ENCODE assay signal across 43 cellular contexts in genomic region chr11:6845383-6845782, GRCh38. TPM values are rescaled to one million over a fixed set of nuclear protein-coding genes. Genes with fewer than 3 reads are reported as not detected.
"Had no signal": no experiment of that assay in that cellular context is flagged by ENCODE, and none has a peak within 500 bp of the region (broad histone marks: within the 10 kb centered on the region; RNA-seq: fewer than 3 reads in every experiment).

TSS of gene OR10A5 (plus strand) at chr11:6845683. CDS start at chr11:6845683, 0 bp downstream.

- H3K4me3 Mint-ChIP-seq: activated naive CD4-positive, alpha-beta T cell treated with anti-CD3 and anti-CD28 coated beads for 36 hours; activated naive CD4-positive, alpha-beta T cell treated with anti-CD3 and anti-CD28 coated beads, Interleukin-2, amount 10 ng/mL, durations not matched to agents 7 days and 5 days; activated naive CD4-positive, alpha-beta T cell treated with anti-CD3 and anti-CD28 coated beads, Interleukin-2, amount 50 U/mL, for 24 hours; activated naive CD8-positive, alpha-beta T cell; activated naive CD8-positive, alpha-beta T cell treated with anti-CD3 and anti-CD28 coated beads for 36 hours; activated naive CD8-positive, alpha-beta T cell treated with anti-CD3 and anti-CD28 coated beads, Interleukin-2, amount 10 ng/mL, durations not matched to agents 7 days and 5 days; activated naive CD8-positive, alpha-beta T cell treated with anti-CD3 and anti-CD28 coated beads, Interleukin-2, amount 50 U/mL, for 24 hours; activated T-cell treated with anti-CD3 and anti-CD28 coated beads, Interleukin-2, amount 50 U/mL, for 24 hours; activated T-cell treated with anti-CD3 and anti-CD28 coated beads, Interleukin-2, amount 50 U/mL, for 4 hours; activated T-cell treated with anti-CD3 and anti-CD28 coated beads, Interleukin-2, amount 50 U/mL, for 72 hours; activated T-helper 1 cell treated with anti-CD3 and anti-CD28 coated beads, Interleukin-12 subunit alpha, Interleukin-12 subunit beta, Interleukin-2, Interleukin-4 antibody, amounts not matched to agents 30 ng/mL and 10 ng/mL and 1 ng/mL, durations not matched to agents 14 hours and 24 hours and 36 hours; activated T-helper 17 cell treated with anti-CD3 and anti-CD28 coated beads, Interleukin-2, amount 50 U/mL, for 72 hours; brain; central memory CD8-positive, alpha-beta T cell had no signal

- H3K4me1 Mint-ChIP-seq: activated naive CD4-positive, alpha-beta T cell treated with anti-CD3 and anti-CD28 coated beads, Interleukin-2, amount 50 U/mL, for 24 hours; activated naive CD8-positive, alpha-beta T cell treated with anti-CD3 and anti-CD28 coated beads for 36 hours; activated naive CD8-positive, alpha-beta T cell treated with anti-CD3 and anti-CD28 coated beads, Interleukin-2, amount 10 ng/mL, durations not matched to agents 7 days and 5 days; activated naive CD8-positive, alpha-beta T cell treated with anti-CD3 and anti-CD28 coated beads, Interleukin-2, amount 50 U/mL, for 24 hours; activated T-helper 17 cell treated with anti-CD3 and anti-CD28 coated beads, Interleukin-2, amount 50 U/mL, for 72 hours; brain; central memory CD8-positive, alpha-beta T cell had no signal

- FAIRE-seq: astrocyte had no signal

- H3K27ac ChIP-seq: adrenal gland, ascending aorta, body of pancreas, brain microvascular endothelial cell, breast epithelium, cardiac muscle cell had no signal

- H3K4me1 ChIP-seq: adrenal gland, ascending aorta, body of pancreas, breast epithelium had no signal

- H3K27ac Mint-ChIP-seq: activated naive CD4-positive, alpha-beta T cell treated with anti-CD3 and anti-CD28 coated beads for 36 hours; activated naive CD4-positive, alpha-beta T cell treated with anti-CD3 and anti-CD28 coated beads, Interleukin-2, amount 10 ng/mL, durations not matched to agents 7 days and 5 days; activated naive CD4-positive, alpha-beta T cell treated with anti-CD3 and anti-CD28 coated beads, Interleukin-2, amount 50 U/mL, for 24 hours; activated naive CD4-positive, alpha-beta T cell treated with anti-CD3 and anti-CD28 coated beads, Interleukin-2, amount 50 U/mL, for 72 hours; activated naive CD8-positive, alpha-beta T cell; activated naive CD8-positive, alpha-beta T cell treated with anti-CD3 and anti-CD28 coated beads for 36 hours; activated naive CD8-positive, alpha-beta T cell treated with anti-CD3 and anti-CD28 coated beads, Interleukin-2, amount 10 ng/mL, durations not matched to agents 7 days and 5 days; activated naive CD8-positive, alpha-beta T cell treated with anti-CD3 and anti-CD28 coated beads, Interleukin-2, amount 50 U/mL, for 24 hours; activated T-cell treated with anti-CD3 and anti-CD28 coated beads, Interleukin-2, amount 50 U/mL, for 24 hours; activated T-cell treated with anti-CD3 and anti-CD28 coated beads, Interleukin-2, amount 50 U/mL, for 72 hours; activated T-helper 1 cell treated with anti-CD3 and anti-CD28 coated beads, Interleukin-12 subunit alpha, Interleukin-12 subunit beta, Interleukin-2, Interleukin-4 antibody, amounts not matched to agents 30 ng/mL and 10 ng/mL and 1 ng/mL, durations not matched to agents 14 hours and 24 hours and 36 hours; activated T-helper 17 cell treated with anti-CD3 and anti-CD28 coated beads, Interleukin-2, amount 50 U/mL, for 72 hours; activated T-helper 2 cell treated with anti-CD3 and anti-CD28 coated beads, Interferon-gamma antibody, Interleukin-2, Interleukin-4, amounts not matched to agents 10 μg/mL and 5 μg/mL and 100 μg/mL, durations not matched to agents 14 hours and 24 hours and 36 hours; brain had no signal

- H3K9me3 Mint-ChIP-seq: activated naive CD4-positive, alpha-beta T cell treated with anti-CD3 and anti-CD28 coated beads for 36 hours; activated naive CD4-positive, alpha-beta T cell treated with anti-CD3 and anti-CD28 coated beads, Interleukin-2, amount 50 U/mL, for 24 hours; activated naive CD8-positive, alpha-beta T cell treated with anti-CD3 and anti-CD28 coated beads for 36 hours; activated T-cell treated with anti-CD3 and anti-CD28 coated beads, Interleukin-2, amount 50 U/mL, for 24 hours; activated T-cell treated with anti-CD3 and anti-CD28 coated beads, Interleukin-2, amount 50 U/mL, for 4 hours; activated T-helper 17 cell treated with anti-CD3 and anti-CD28 coated beads, Interleukin-2, amount 50 U/mL, for 72 hours; central memory CD8-positive, alpha-beta T cell had no signal

- DNase-seq: activated effector memory CD4-positive, alpha-beta T cell treated with anti-CD3 and anti-CD28 coated beads, Interleukin-2, amount 50 U/mL, for 16 hours; activated effector memory CD4-positive, alpha-beta T cell treated with Interleukin-2 at 50 U/mL for 16 hours; activated gamma-delta T cell; activated gamma-delta T cell treated with Interleukin-2 at 50 U/mL for 16 hours; activated naive CD4-positive, alpha-beta T cell; activated naive CD4-positive, alpha-beta T cell treated with anti-CD3 and anti-CD28 coated beads for 36 hours; activated naive CD4-positive, alpha-beta T cell treated with anti-CD3 and anti-CD28 coated beads, Interleukin-2, amount 10 ng/mL, durations not matched to agents 7 days and 5 days; activated naive CD4-positive, alpha-beta T cell treated with anti-CD3 and anti-CD28 coated beads, Interleukin-2, amount 50 U/mL, for 16 hours; activated naive CD4-positive, alpha-beta T cell treated with Interleukin-2 at 50 U/mL for 16 hours; activated naive CD8-positive, alpha-beta T cell treated with anti-CD3 and anti-CD28 coated beads for 36 hours; activated naive CD8-positive, alpha-beta T cell treated with anti-CD3 and anti-CD28 coated beads, Interleukin-2, amount 10 ng/mL, durations not matched to agents 7 days and 5 days; activated naive CD8-positive, alpha-beta T cell treated with anti-CD3 and anti-CD28 coated beads, Interleukin-2, amount 50 U/mL, for 24 hours; activated T-cell treated with anti-CD3 and anti-CD28 coated beads for 4 hours; activated T-cell treated with anti-CD3 and anti-CD28 coated beads, Interleukin-2, amount 50 U/mL, for 1 hour; activated T-cell treated with anti-CD3 and anti-CD28 coated beads, Interleukin-2, amount 50 U/mL, for 24 hours; activated T-cell treated with anti-CD3 and anti-CD28 coated beads, Interleukin-2, amount 50 U/mL, for 4 hours; activated T-cell treated with anti-CD3 and anti-CD28 coated beads, Interleukin-2, amount 50 U/mL, for 48 hours; activated T-cell treated with anti-CD3 and anti-CD28 coated beads, Interleukin-2, amount 50 U/mL, for 72 hours; adrenal gland; amniotic stem cell; amygdala; anterior cingulate cortex; aorta; body of pancreas; brain microvascular endothelial cell; central memory CD4-positive, alpha-beta T cell; cerebellar nuclear complex had no signal

- H3K9me3 ChIP-seq: adrenal gland, ascending aorta, body of pancreas had no signal

- ATAC-seq: activated naive CD4-positive, alpha-beta T cell treated with anti-CD3 and anti-CD28 coated beads, Interleukin-2, amount 50 U/mL, for 72 hours; activated naive CD8-positive, alpha-beta T cell treated with anti-CD3 and anti-CD28 coated beads, Interleukin-2, amount 50 U/mL, for 24 hours; activated T-cell treated with anti-CD3 and anti-CD28 coated beads, Interleukin-2, amount 50 U/mL, for 4 hours; activated T-cell treated with anti-CD3 and anti-CD28 coated beads, Interleukin-2, amount 50 U/mL, for 72 hours; activated T-helper 17 cell treated with anti-CD3 and anti-CD28 coated beads, Interleukin-2, amount 50 U/mL, for 72 hours; body of pancreas had no signal

- H3K36me3 Mint-ChIP-seq: activated naive CD4-positive, alpha-beta T cell treated with anti-CD3 and anti-CD28 coated beads, Interleukin-2, amount 10 ng/mL, durations not matched to agents 7 days and 5 days; activated naive CD4-positive, alpha-beta T cell treated with anti-CD3 and anti-CD28 coated beads, Interleukin-2, amount 50 U/mL, for 24 hours; activated naive CD8-positive, alpha-beta T cell treated with anti-CD3 and anti-CD28 coated beads for 36 hours; activated naive CD8-positive, alpha-beta T cell treated with anti-CD3 and anti-CD28 coated beads, Interleukin-2, amount 10 ng/mL, durations not matched to agents 7 days and 5 days; brain had no signal

- H3K4me3 ChIP-seq: adrenal gland, ascending aorta, body of pancreas, breast epithelium, cardiac muscle cell had no signal

- H3K27me3 Mint-ChIP-seq: activated naive CD4-positive, alpha-beta T cell treated with anti-CD3 and anti-CD28 coated beads, Interleukin-2, amount 10 ng/mL, durations not matched to agents 7 days and 5 days had no signal

- H3K27me3 ChIP-seq: adrenal gland, ascending aorta, body of pancreas, brain microvascular endothelial cell, breast epithelium, cardiac muscle cell had no signal

- H3K36me3 ChIP-seq: adrenal gland, ascending aorta, brain microvascular endothelial cell, breast epithelium, cardiac muscle cell had no signal

RNA-seq across cellular contexts. Expression of gene OR10A5, which starts in this region (rescaled TPM):
- total RNA-seq: activated naive CD4-positive, alpha-beta T cell treated with anti-CD3 and anti-CD28 coated beads for 36 hours; activated naive CD4-positive, alpha-beta T cell treated with anti-CD3 and anti-CD28 coated beads, Interleukin-2, amount 50 U/mL, for 72 hours; activated naive CD8-positive, alpha-beta T cell treated with anti-CD3 and anti-CD28 coated beads for 36 hours; activated naive CD8-positive, alpha-beta T cell treated with anti-CD3 and anti-CD28 coated beads, Interleukin-2, amount 10 ng/mL, durations not matched to agents 7 days and 5 days; activated T-cell treated with anti-CD3 and anti-CD28 coated beads, Interleukin-2, amount 50 U/mL, for 4 hours; activated T-cell treated with anti-CD3 and anti-CD28 coated beads, Interleukin-2, amount 50 U/mL, for 72 hours; activated T-helper 1 cell treated with anti-CD3 and anti-CD28 coated beads, Interleukin-12 subunit alpha, Interleukin-12 subunit beta, Interleukin-2, Interleukin-4 antibody, amounts not matched to agents 30 ng/mL and 10 ng/mL and 1 ng/mL, durations not matched to agents 14 hours and 24 hours and 36 hours; activated T-helper 17 cell treated with anti-CD3 and anti-CD28 coated beads, Interleukin-2, amount 50 U/mL, for 72 hours; activated T-helper 2 cell treated with anti-CD3 and anti-CD28 coated beads, Interferon-gamma antibody, Interleukin-2, Interleukin-4, amounts not matched to agents 10 μg/mL and 5 μg/mL and 100 μg/mL, durations not matched to agents 14 hours and 24 hours and 36 hours; adrenal gland; aorta; ascending aorta; astrocyte; body of pancreas; breast epithelium; bronchial epithelial cell; cardiac muscle cell; cardiac septum; cerebellum had no signal
- polyA plus RNA-seq: adipose tissue, adrenal gland, aorta, cardiac muscle cell had no signal
